ENCODE assay signal across 15 cellular contexts in genomic region chr3:61172684-61173083, GRCh38.
DNase-seq lines count a peak whose midpoint lies in the region; ATAC-seq and TF ChIP-seq lines count a peak whose summit lies in the region.
"Had no signal": no experiment of that assay in that cellular context is flagged by ENCODE, and none has a peak within 500 bp of the region (broad histone marks: within the 10 kb centered on the region; RNA-seq: fewer than 3 reads in every experiment).

No MANE protein-coding gene starts in this region.

- no peak overlapping the region for H3K4me3 ChIP-seq in mammary epithelial cell (replicated peaks in 1 of 3; ENCODE audit: insufficient read depth in 1 of 3, low read depth in 2 of 3, low read length in 3 of 3)
- H3K4me3 ChIP-seq in CD8-positive, alpha-beta T cell (ENCODE audit: low read depth, low read length): no peak overlapping the region
- H3K4me3 ChIP-seq: A549, breast epithelium, lower lobe of right lung, spleen, tibial nerve had no signal

- H3K4me2 ChIP-seq in mammary epithelial cell (ENCODE audit: insufficient read depth, low read depth, low read length): no peak overlapping the region
- H3K4me2 ChIP-seq: A549 had no signal

- H3K27me3 Mint-ChIP-seq in MCF 10A (ENCODE audit: insufficient read depth, unreplicated experiment) (no peaks in the 10 kb centered on the region), endothelial cell (ENCODE audit: unreplicated experiment) (no peaks in the 10 kb centered on the region)
- H3K27me3 Mint-ChIP-seq in CD8-positive, alpha-beta T cell (ENCODE audit: low read depth): no peaks in the 10 kb centered on the region

- POLR2A ChIA-PET in MCF 10A (lab: Yijun Ruan, JAX): interaction anchor here (0.7 kb wide), 1 partner anchor 15 kb away, joined by 3 read pairs; no protein-coding TSS in a partner anchor
- POLR2A ChIA-PET in CD8-positive, alpha-beta T cell (lab: Charles Lee): no interaction called here

- peak; percentile 17 for DNase-seq in MCF 10A (ENCODE audit: unreplicated experiment)
- DNase-seq in mammary epithelial cell: no peak
- peak; percentile 58 for DNase-seq in KG1 (lab: John Stamatoyannopoulos, UW)
- peak; percentile 21 for DNase-seq in endothelial cell (ENCODE audit: low spot score)
- DNase-seq in CD8-positive, alpha-beta T cell: no peak
- DNase-seq in DMS153 treated with DMSO at 0.1 percent for 48 hours (lab: John Stamatoyannopoulos, UW; ENCODE audit: unreplicated experiment): no peak
- no peak for DNase-seq in NCI-H1930 (lab: John Stamatoyannopoulos, UW)
- DNase-seq: activated CD4-positive, alpha-beta T cell treated with anti-CD3 and anti-CD28 coated beads, Interleukin-2, amount 50 U/mL, for 4 hours; lower lobe of right lung; NK-92 treated with Interleukin-12 subunit alpha and Interleukin-12 subunit beta, amount 100 ng/mL, for 24 hours; spleen had no signal

- H3K36me3 Mint-ChIP-seq in MCF 10A (ENCODE audit: insufficient read depth, unreplicated experiment): peaks cover 5% of the 10 kb centered on the region
- H3K36me3 Mint-ChIP-seq in endothelial cell (ENCODE audit: low read depth, unreplicated experiment): no peaks in the 10 kb centered on the region
- no peaks in the 10 kb centered on the region for H3K36me3 Mint-ChIP-seq in CD8-positive, alpha-beta T cell

- CTCF ChIA-PET in MCF 10A (lab: Yijun Ruan, JAX) (interaction anchor here (0.6 to 0.8 kb wide), 2 partner anchors 26 to 589 kb away, joined by 4 to 5 read pairs; no protein-coding TSS in a partner anchor), mammary epithelial cell (lab: Charles Lee; ENCODE audit: low non-redundant PET) (no interaction called here)
- CTCF ChIA-PET in CD8-positive, alpha-beta T cell (lab: Charles Lee): interaction anchor here (1.3 kb wide), 1 partner anchor 10 kb away, joined by 3 read pairs; no protein-coding TSS in a partner anchor

- H3K9ac ChIP-seq in mammary epithelial cell (ENCODE audit: insufficient read depth, low read length): no peak overlapping the region

- H3K4me1 ChIP-seq in mammary epithelial cell (ENCODE audit: insufficient read depth, low read length): no peaks in the 10 kb centered on the region
- no peaks in the 10 kb centered on the region for H3K4me1 ChIP-seq in CD8-positive, alpha-beta T cell (ENCODE audit: insufficient read depth, low read length)
- H3K4me1 ChIP-seq: A549, breast epithelium, lower lobe of right lung, spleen, tibial nerve had no signal

- intact Hi-C loops in MCF 10A (cut with micrococcal nuclease) (no loop called here), mammary epithelial cell (cut with micrococcal nuclease) (no loop called here)
- intact Hi-C loops in CD8-positive, alpha-beta T cell (cut with DNase I, micrococcal nuclease): no loop called here

- no TSS peak for BruUV-seq in MCF 10A (replicated peaks; lab: Mats Ljungman, UMichigan)
- BruUV-seq in mammary epithelial cell (replicated peaks; lab: Mats Ljungman, UMichigan): no TSS peak

- H3K9me3 ChIP-seq in mammary epithelial cell (replicated peaks; ENCODE audit: insufficient read depth, low read length): no peaks in the 10 kb centered on the region
- no peaks in the 10 kb centered on the region for H3K9me3 ChIP-seq in CD8-positive, alpha-beta T cell (ENCODE audit: low read length)
- H3K9me3 ChIP-seq: A549, breast epithelium, lower lobe of right lung, spleen, tibial nerve had no signal

- no peak overlapping the region for H3K27ac ChIP-seq in mammary epithelial cell (ENCODE audit: insufficient read depth, low read depth, low read length)
- no peak overlapping the region for H3K27ac ChIP-seq in CD8-positive, alpha-beta T cell (ENCODE audit: low read depth, low read length)
- H3K27ac ChIP-seq: A549, breast epithelium, lower lobe of right lung, spleen, tibial nerve had no signal

- H3K79me2 ChIP-seq in mammary epithelial cell (ENCODE audit: insufficient read depth, low read length): no peaks in the 10 kb centered on the region

- H3K9me3 Mint-ChIP-seq in MCF 10A (ENCODE audit: unreplicated experiment) (no peaks in the 10 kb centered on the region), endothelial cell (ENCODE audit: unreplicated experiment) (no peaks in the 10 kb centered on the region)
- no peaks in the 10 kb centered on the region for H3K9me3 Mint-ChIP-seq in CD8-positive, alpha-beta T cell

- ATAC-seq in CD8-positive, alpha-beta T cell: no peak
- no peak for ATAC-seq in HG03045 (IDR thresholded peaks at IDR 0.05; ENCODE audit: unreplicated experiment)
- ATAC-seq: A549, lower lobe of right lung had no signal

- dilution Hi-C loops in mammary epithelial cell (cut with HindIII; ENCODE audit: low sequenced_read_pairs): no loop called here

- in situ Hi-C loops in mammary epithelial cell (cut with MboI; ENCODE audit: low sequenced_read_pairs in 2 of 2): no loop called here

- TF ChIP-seq CTCF in MCF 10A (IDR thresholded peaks at IDR 0.05; ENCODE audit: unreplicated experiment) (no peak), mammary epithelial cell (conservative IDR thresholded peaks at IDR 0.05 in 1 of 2, IDR thresholded peaks at IDR 0.05 in 1 of 2; ENCODE audit: extremely low read depth in 1 of 2, insufficient read depth in 1 of 2, low read depth in 1 of 2, low read length in 2 of 2) (no peak), endothelial cell (IDR thresholded peaks at IDR 0.05; ENCODE audit: unreplicated experiment) (peak; percentile 20)
- no peak for TF ChIP-seq CTCF in CD8-positive, alpha-beta T cell (IDR thresholded peaks at IDR 0.05)

- no peak overlapping the region for H2AFZ ChIP-seq in mammary epithelial cell (ENCODE audit: low read depth, low read length)

- no peak overlapping the region for H3K4me3 Mint-ChIP-seq in MCF 10A (ENCODE audit: unreplicated experiment)
- H3K4me3 Mint-ChIP-seq in endothelial cell (ENCODE audit: unreplicated experiment): no peak overlapping the region
- no peak overlapping the region for H3K4me3 Mint-ChIP-seq in CD8-positive, alpha-beta T cell

- 12% methylated on average over 2 of the region's 2 CpGs for WGBS in mammary epithelial cell (ENCODE audit: low coverage, missing lambda C conversion rate)

- no peaks in the 10 kb centered on the region for H3K36me3 ChIP-seq in mammary epithelial cell (ENCODE audit: insufficient read depth, low read length)
- H3K36me3 ChIP-seq in CD8-positive, alpha-beta T cell (ENCODE audit: insufficient read depth, low read length): no peaks in the 10 kb centered on the region
- H3K36me3 ChIP-seq: breast epithelium, lower lobe of right lung, spleen, tibial nerve had no signal

- no peaks in the 10 kb centered on the region for H3K27me3 ChIP-seq in mammary epithelial cell (ENCODE audit: insufficient read depth, low read length)
- H3K27me3 ChIP-seq in CD8-positive, alpha-beta T cell (ENCODE audit: insufficient read depth, low read length): no peaks in the 10 kb centered on the region
- H3K27me3 ChIP-seq: breast epithelium, spleen, tibial nerve had no signal

- H3K4me1 Mint-ChIP-seq in MCF 10A (ENCODE audit: insufficient read depth, unreplicated experiment) (peaks cover 5% of the 10 kb centered on the region), endothelial cell (ENCODE audit: unreplicated experiment) (peaks cover 8% of the 10 kb centered on the region)
- peaks cover 5% of the 10 kb centered on the region for H3K4me1 Mint-ChIP-seq in CD8-positive, alpha-beta T cell (ENCODE audit: low read depth)

- no peaks in the 10 kb centered on the region for H4K20me1 ChIP-seq in mammary epithelial cell (ENCODE audit: insufficient read depth, low read length)

- H3K27ac Mint-ChIP-seq in MCF 10A (ENCODE audit: low read depth, unreplicated experiment) (no peak overlapping the region), endothelial cell (ENCODE audit: unreplicated experiment) (no peak overlapping the region)
- no peak overlapping the region for H3K27ac Mint-ChIP-seq in CD8-positive, alpha-beta T cell

Comparison
In these comparisons a context has a peak if more than half of its experiments do, and no peak if none do; other contexts are left out.
1. DNase-seq: peak in MCF 10A (single experiment), KG1 (single experiment) and endothelial cell (single experiment); none in mammary epithelial cell (single experiment), CD8-positive, alpha-beta T cell (0 of 7), DMS153 treated with DMSO at 0.1 percent for 48 hours (single experiment) and NCI-H1930 (0 of 2).